Comparison of ENCODE assay signal across 12 cellular contexts in genomic region chr16:86300746-86301480, GRCh38.
A peak's percentile ranks its signal among the peaks of the same experiment; 100 is the strongest.
DNase-seq lines count a peak whose midpoint lies in the region; ATAC-seq and TF ChIP-seq lines count a peak whose summit lies in the region.
"Had no signal": no experiment of that assay in that cellular context is flagged by ENCODE, and none has a peak within 500 bp of the region (broad histone marks: within the 10 kb centered on the region; RNA-seq: fewer than 3 reads in every experiment).

No MANE protein-coding gene starts in this region.

- H3K4me3 ChIP-seq in BLaER1 = peak overlapping the region; percentile 58
- H3K4me3 ChIP-seq: PC-9 had no signal

- ATAC-seq in GM18520 (IDR thresholded peaks at IDR 0.05; ENCODE audit: unreplicated experiment) (no peak), GM18502 (IDR thresholded peaks at IDR 0.05; ENCODE audit: poor library complexity, unreplicated experiment) (no peak), HG02642 (IDR thresholded peaks at IDR 0.05; ENCODE audit: poor library complexity, unreplicated experiment) (no peak)

- H4K20me1 ChIP-seq in BLaER1 = no peaks in the 10 kb centered on the region

- peak overlapping the region; percentile 48; the same call in 1 of the 2 replicates for H3K9ac ChIP-seq in BLaER1
- H3K9ac ChIP-seq: parathyroid adenoma had no signal

- H3K36me3 ChIP-seq in BLaER1 = no peaks in the 10 kb centered on the region

- H3K4me2 ChIP-seq in BLaER1 = peak overlapping the region; percentile 99
- H3K4me2 ChIP-seq: PC-9 had no signal

- H3K4me1 Mint-ChIP-seq in nephron = peaks cover 36% of the 10 kb centered on the region

- H3K9me3 Mint-ChIP-seq in nephron = no peaks in the 10 kb centered on the region

- no peaks in the 10 kb centered on the region for H3K9me3 ChIP-seq in BLaER1

- TF ChIP-seq CTCF in nephron (IDR thresholded peaks at IDR 0.05; ENCODE audit: unreplicated experiment in 3 of 3) = no peak

- peaks cover 5% of the 10 kb centered on the region; the same call in 1 of the 2 replicates for H3K27me3 ChIP-seq in BLaER1

- H3K27ac ChIP-seq in BLaER1 = peak overlapping the region; percentile 60
- H3K27ac ChIP-seq: parathyroid adenoma, PC-9 had no signal

- H3K4me1 ChIP-seq in BLaER1 = peaks cover 24% of the 10 kb centered on the region
- H3K4me1 ChIP-seq: parathyroid adenoma had no signal

- no peaks in the 10 kb centered on the region for H3K36me3 Mint-ChIP-seq in nephron (ENCODE audit: low read depth)

- H3K4me3 Mint-ChIP-seq in nephron = peak overlapping the region in 2 of 3 experiments; percentile 11 to 53

- DNase-seq in RPMI7951 (ENCODE audit: low read depth) = peak; percentile 42
- peak; percentile 41 for DNase-seq in fibroblast of peridontal ligament (ENCODE audit: extremely low read depth)
- no peak for DNase-seq in NCI-H2081 treated with DMSO at 0.1 percent for 48 hours (lab: John Stamatoyannopoulos, UW)
- DNase-seq: NCI-H187 treated with DMSO at 0.1 percent for 48 hours; PC-9; stimulated activated CD4-positive, alpha-beta T cell treated with anti-CD3 and anti-CD28 coated beads, Interleukin-4, amount 100 ng/mL, for 1 hour had no signal

- peak overlapping the region in 1 of 3 experiments; percentile 32 for H3K27ac Mint-ChIP-seq in nephron

- H3K27me3 Mint-ChIP-seq in nephron (ENCODE audit: low read depth) = peaks cover 92% of the 10 kb centered on the region
